8 cellular contexts compared by ENCODE assay signal in genomic region chr19:44747739-44748425, GRCh38. TPM values are rescaled to one million over a fixed set of nuclear protein-coding genes. Genes with fewer than 3 reads are reported as not detected.
DNase-seq lines count a peak whose midpoint lies in the region; ATAC-seq and TF ChIP-seq lines count a peak whose summit lies in the region.

No MANE protein-coding gene starts in this region.

- peak overlapping the region; percentile 94 to 98 (median 96) for H3K27ac Mint-ChIP-seq in immature natural killer cell

- DNase-seq in NCI-H1092 treated with DMSO at 0.1 percent for 48 hours (lab: John Stamatoyannopoulos, UW) (peak; percentile 22), NCI-H1092 (lab: John Stamatoyannopoulos, UW) (no peak), SHP77 treated with DMSO at 0.1 percent for 48 hours (lab: John Stamatoyannopoulos, UW) (peak; percentile 41), body of pancreas (peak; percentile 66 to 78 (median 70)), immature natural killer cell (no peak), inferior parietal cortex (ENCODE audit: extremely low spot score) (no peak)

- no peak for TF ChIP-seq CTCF in body of pancreas (IDR thresholded peaks at IDR 0.05)

- intact Hi-C loops in body of pancreas (cut with DNase I) = no loop called here

- H3K4me3 ChIP-seq in body of pancreas (peak overlapping the region; percentile 13 to 14), skeletal muscle tissue (ENCODE audit: low read length in 3 of 3) (peak overlapping the region; percentile 65 to 86 (median 80))

- H3K27me3 Mint-ChIP-seq in immature natural killer cell (ENCODE audit: low read depth in 3 of 3) = peaks cover 8 to 30% (median 9%) of the 10 kb centered on the region in 3 donors

- H3K9me3 ChIP-seq in body of pancreas (no peaks in the 10 kb centered on the region), skeletal muscle tissue (ENCODE audit: control insufficient read depth in 3 of 3, low read length in 3 of 3) (no peaks in the 10 kb centered on the region)

- peak; percentile 1 for ATAC-seq in HG03571 (IDR thresholded peaks at IDR 0.05; ENCODE audit: unreplicated experiment)
- ATAC-seq in body of pancreas = peak; percentile 38

- H3K9ac ChIP-seq in skeletal muscle tissue (ENCODE audit: low read depth in 1 of 3, low read length in 3 of 3) = peak overlapping the region; percentile 74 to 96 (median 81)

- H3K27me3 ChIP-seq in body of pancreas (no peaks in the 10 kb centered on the region), skeletal muscle tissue (ENCODE audit: control insufficient read depth in 3 of 3, insufficient read depth in 3 of 3, low read length in 3 of 3) (no peaks in the 10 kb centered on the region)

- H3K9me3 Mint-ChIP-seq in immature natural killer cell = no peaks in the 10 kb centered on the region

- peak in 2 of 3 donors; percentile 44 to 74 for TF ChIP-seq POLR2A in body of pancreas (IDR thresholded peaks at IDR 0.05)

- H3K4me1 Mint-ChIP-seq in immature natural killer cell = peaks cover 54 to 59% of the 10 kb centered on the region in 2 donors

- H3K4me3 Mint-ChIP-seq in immature natural killer cell = peak overlapping the region; percentile 86 to 96 (median 88)

- H3K27ac ChIP-seq in body of pancreas (peak overlapping the region; percentile 78 to 98 (median 94)), skeletal muscle tissue (ENCODE audit: low read depth, low read length) (peak overlapping the region; percentile 93)

- peaks cover 83% of the 10 kb centered on the region for H3K4me1 ChIP-seq in body of pancreas
- H3K4me1 ChIP-seq in skeletal muscle tissue (ENCODE audit: control insufficient read depth in 3 of 3, insufficient read depth in 3 of 3, low read length in 3 of 3) = peaks cover 55 to 67% (median 56%) of the 10 kb centered on the region in 3 donors

- 0% methylated on average over 21 to 23 of the region's 26 CpGs for WGBS in body of pancreas, 2 donors

- peaks cover 4 to 17% (median 12%) of the 10 kb centered on the region in 3 donors for H3K36me3 Mint-ChIP-seq in immature natural killer cell

- H3K36me3 ChIP-seq in body of pancreas (replicated peaks in 1 of 2; ENCODE audit: insufficient read depth in 1 of 2, low read depth in 2 of 2) (peaks cover 0 to 2% of the 10 kb centered on the region in 2 donors), skeletal muscle tissue (ENCODE audit: control insufficient read depth in 3 of 3, insufficient read depth in 3 of 3, low read length in 3 of 3) (peaks cover 13 to 22% (median 17%) of the 10 kb centered on the region in 3 donors)

RNA-seq across cellular contexts. Expression of gene BCL3, which starts 0.6 kb away (rescaled TPM):
- total RNA-seq in body of pancreas = 10 to 100 TPM; 26.2 to 72.5 TPM
- 10 to 100 TPM in 2 of 3 donors, 1 to 10 TPM in 1; 5.6 to 10.2 (median 10.2) TPM for polyA plus RNA-seq in immature natural killer cell
- total RNA-seq in skeletal muscle tissue = 3.1 TPM

RNA-seq across cellular contexts. Expression of gene CBLC, which starts 29.8 kb away (rescaled TPM):
- total RNA-seq in body of pancreas (10 to 100 TPM; 18.5 to 23.6 TPM), skeletal muscle tissue (not detected)
- polyA plus RNA-seq in immature natural killer cell = not detected

RNA-seq across cellular contexts. Expression of gene CEACAM16, which starts 48.9 kb away (rescaled TPM):
- total RNA-seq in body of pancreas = 1 to 10 TPM in 1 of 2 donors, under 1 TPM in 1; 0.33 to 1.3 TPM
- polyA plus RNA-seq in immature natural killer cell = not detected
- 1.0 TPM for total RNA-seq in skeletal muscle tissue

Comparison
In these comparisons a context has a peak if more than half of its experiments do, and no peak if none do; other contexts are left out.
1. DNase-seq: peak in NCI-H1092 treated with DMSO at 0.1 percent for 48 hours (single experiment), SHP77 treated with DMSO at 0.1 percent for 48 hours (single experiment) and body of pancreas (4 of 4); none in NCI-H1092 (single experiment), immature natural killer cell (0 of 3) and inferior parietal cortex (single experiment).
2. RNA of gene CBLC, which starts 29.8 kb away (total RNA-seq): 18.5 to 23.6 TPM in body of pancreas; not detected in skeletal muscle tissue (single experiment); every median in the first group is over 10 times any median in the second.